In genomic region chr7:85475071-85475470, GRCh38 we compare ENCODE assay signal across 20 cellular contexts.
"Had no signal": no experiment of that assay in that cellular context is flagged by ENCODE, and none has a peak within 500 bp of the region (broad histone marks: within the 10 kb centered on the region; RNA-seq: fewer than 3 reads in every experiment).

No MANE protein-coding gene starts in this region.

- H3K36me3 Mint-ChIP-seq: activated naive CD8-positive, alpha-beta T cell treated with anti-CD3 and anti-CD28 coated beads for 36 hours; brain; type B pancreatic cell had no signal

- DNase-seq: activated CD4-positive, alpha-beta T cell treated with anti-CD3 and anti-CD28 coated beads for 4 hours; activated CD4-positive, alpha-beta T cell treated with anti-CD3 and anti-CD28 coated beads, Interleukin-2, amount 50 U/mL, for 4 hours; activated CD4-positive, CD25-positive, alpha-beta regulatory T cell; activated effector memory CD4-positive, alpha-beta T cell treated with anti-CD3 and anti-CD28 coated beads, Interleukin-2, amount 50 U/mL, for 16 hours; activated naive CD4-positive, alpha-beta T cell treated with anti-CD3 and anti-CD28 coated beads for 36 hours; activated naive CD8-positive, alpha-beta T cell treated with anti-CD3 and anti-CD28 coated beads for 36 hours; activated T-cell treated with anti-CD3 and anti-CD28 coated beads, Interleukin-2, amount 50 U/mL, for 1 hour; dorsolateral prefrontal cortex; effector memory CD4-positive, alpha-beta T cell; islet precursor cell; left ventricle myocardium inferior; mucosa of descending colon; right cardiac atrium; stimulated activated CD4-positive, alpha-beta T cell treated with anti-CD3 and anti-CD28 coated beads, Interleukin-2, amount 100 ng/mL, for 48 hours; stimulated activated naive CD8-positive, alpha-beta T cell treated with anti-CD3 and anti-CD28 coated beads, Interleukin-15, Interleukin-2, amounts not matched to agents 100 U/mL and 50 U/mL, for 24 hours had no signal

- H3K27me3 Mint-ChIP-seq: activated naive CD8-positive, alpha-beta T cell treated with anti-CD3 and anti-CD28 coated beads for 36 hours; brain; type B pancreatic cell had no signal

- ATAC-seq: gastroesophageal sphincter; mucosa of descending colon; right cardiac atrium; stimulated activated naive CD8-positive, alpha-beta T cell treated with anti-CD3 and anti-CD28 coated beads, Interleukin-15, Interleukin-2, amounts not matched to agents 100 U/mL and 50 U/mL, for 24 hours had no signal

- H3K27ac Mint-ChIP-seq: activated naive CD4-positive, alpha-beta T cell treated with anti-CD3 and anti-CD28 coated beads for 36 hours; activated naive CD8-positive, alpha-beta T cell treated with anti-CD3 and anti-CD28 coated beads for 36 hours; activated T-helper 1 cell treated with anti-CD3 and anti-CD28 coated beads, Interleukin-12 subunit alpha, Interleukin-12 subunit beta, Interleukin-2, Interleukin-4 antibody, amounts not matched to agents 30 ng/mL and 10 ng/mL and 1 ng/mL, durations not matched to agents 14 hours and 24 hours and 36 hours; brain; nephron; type B pancreatic cell had no signal

- H3K4me3 Mint-ChIP-seq: activated naive CD4-positive, alpha-beta T cell treated with anti-CD3 and anti-CD28 coated beads for 36 hours; activated naive CD8-positive, alpha-beta T cell treated with anti-CD3 and anti-CD28 coated beads for 36 hours; activated T-helper 1 cell treated with anti-CD3 and anti-CD28 coated beads, Interleukin-12 subunit alpha, Interleukin-12 subunit beta, Interleukin-2, Interleukin-4 antibody, amounts not matched to agents 30 ng/mL and 10 ng/mL and 1 ng/mL, durations not matched to agents 14 hours and 24 hours and 36 hours; brain; nephron; type B pancreatic cell had no signal

- H3K9me3 Mint-ChIP-seq: activated naive CD4-positive, alpha-beta T cell treated with anti-CD3 and anti-CD28 coated beads for 36 hours; activated naive CD8-positive, alpha-beta T cell treated with anti-CD3 and anti-CD28 coated beads for 36 hours; activated T-helper 1 cell treated with anti-CD3 and anti-CD28 coated beads, Interleukin-12 subunit alpha, Interleukin-12 subunit beta, Interleukin-2, Interleukin-4 antibody, amounts not matched to agents 30 ng/mL and 10 ng/mL and 1 ng/mL, durations not matched to agents 14 hours and 24 hours and 36 hours; brain; nephron; type B pancreatic cell had no signal
